13 cellular contexts compared by ENCODE assay signal in genomic region chr6:89509719-89510339, GRCh38.
DNase-seq lines count a peak whose midpoint lies in the region; ATAC-seq, FAIRE-seq and TF ChIP-seq lines count a peak whose summit lies in the region.
"Had no signal": no experiment of that assay in that cellular context is flagged by ENCODE, and none has a peak within 500 bp of the region (broad histone marks: within the 10 kb centered on the region; RNA-seq: fewer than 3 reads in every experiment).

No MANE protein-coding gene starts in this region.

- no peaks in the 10 kb centered on the region for H4K20me1 ChIP-seq in HepG2 (ENCODE audit: insufficient read depth, low read length)

- no peak overlapping the region for H3K9ac ChIP-seq in HepG2 (ENCODE audit: insufficient read depth, low read depth, low read length)

- CTCF ChIA-PET in HepG2 (lab: Yijun Ruan, JAX; ENCODE audit: low intra/inter-chr PET ratio, low total read pairs), result no interaction called here

- FAIRE-seq in HepG2 (lab: Jason Lieb, UNC), result peak; percentile 4
- FAIRE-seq: G401.6 had no signal

- POLR2A ChIA-PET in HepG2 (lab: Yijun Ruan, JAX), result no interaction called here

- no peaks in the 10 kb centered on the region for H3K27me3 Mint-ChIP-seq in stimulated activated naive CD8-positive, alpha-beta T cell treated with anti-CD3 and anti-CD28 coated beads, Interleukin-15, amount 100 ng/mL, for 72 hours
- H3K27me3 Mint-ChIP-seq: activated CD8-positive, alpha-beta T cell treated with anti-CD3 and anti-CD28 coated beads for 36 hours had no signal

- intact Hi-C loops in HepG2 (cut with micrococcal nuclease; ENCODE audit: unreplicated experiment) (no loop called here), right lobe of liver (cut with DNase I) (no loop called here), ascending aorta (cut with DNase I) (no loop called here)

- H3K79me2 ChIP-seq in HepG2 (ENCODE audit: insufficient read depth, low read length), result no peaks in the 10 kb centered on the region

- H3K9me3 ChIP-seq in HepG2 (ENCODE audit: low read length) (no peaks in the 10 kb centered on the region), right lobe of liver (no peaks in the 10 kb centered on the region), ascending aorta (no peaks in the 10 kb centered on the region)
- H3K9me3 ChIP-seq: colonic mucosa had no signal

- peak; percentile 68 for DNase-seq in HepG2 (ENCODE audit: low spot score)
- no peak for DNase-seq in right lobe of liver
- peak; percentile 87 for DNase-seq in NCI-H345 (lab: John Stamatoyannopoulos, UW)
- DNase-seq in ascending aorta (ENCODE audit: low spot score in 2 of 2), result no peak
- DNase-seq in stimulated activated CD4-positive, alpha-beta T cell treated with anti-CD3 and anti-CD28 coated beads, Interleukin-15, amount 100 ng/mL, for 24 hours, result no peak
- DNase-seq in brain microvascular endothelial cell, result no peak
- no peak for DNase-seq in stimulated activated naive CD8-positive, alpha-beta T cell treated with anti-CD3 and anti-CD28 coated beads, Interleukin-15, amount 100 ng/mL, for 72 hours
- DNase-seq: activated CD8-positive, alpha-beta T cell treated with anti-CD3 and anti-CD28 coated beads for 36 hours; colonic mucosa; stimulated activated naive CD8-positive, alpha-beta T cell treated with anti-CD3 and anti-CD28 coated beads, Interleukin-15, Interleukin-2, amounts not matched to agents 100 U/mL and 50 U/mL, for 24 hours had no signal

- BruUV-seq in HepG2 (replicated peaks; lab: Mats Ljungman, UMichigan), result no TSS peak

- H3K4me1 Mint-ChIP-seq in stimulated activated naive CD8-positive, alpha-beta T cell treated with anti-CD3 and anti-CD28 coated beads, Interleukin-15, amount 100 ng/mL, for 72 hours, result no peaks in the 10 kb centered on the region

- WGBS in HepG2 (ENCODE audit: low lambda C conversion rate), result 2% methylated on average over 4 of the region's 4 CpGs
- WGBS in right lobe of liver (ENCODE audit: insufficient coverage, low coverage, low lambda C conversion rate, missing lambda C conversion rate), result 47% methylated on average over 4 of the region's 4 CpGs

- H3K4me1 ChIP-seq in HepG2 (ENCODE audit: insufficient read depth, low read length), result peaks cover 16% of the 10 kb centered on the region
- no peaks in the 10 kb centered on the region for H3K4me1 ChIP-seq in right lobe of liver
- peaks cover 0 to 16% of the 10 kb centered on the region in 2 donors for H3K4me1 ChIP-seq in ascending aorta
- H3K4me1 ChIP-seq: colonic mucosa had no signal

- H2AFZ ChIP-seq in HepG2 (ENCODE audit: low read length), result no peak overlapping the region

- TF ChIP-seq CTCF in HepG2 (CRISPR knock-in tag; IDR thresholded peaks at IDR 0.05), result no peak
- no peak for TF ChIP-seq CTCF in right lobe of liver (IDR thresholded peaks at IDR 0.05)
- TF ChIP-seq CTCF in ascending aorta (IDR thresholded peaks at IDR 0.05), result no peak
- TF ChIP-seq CTCF in brain microvascular endothelial cell (IDR thresholded peaks at IDR 0.05; ENCODE audit: low read depth, low read length, missing control alignments), result no peak

- no peak overlapping the region for H3K27ac ChIP-seq in HepG2 (ENCODE audit: extremely low read length, insufficient read depth, low read length)
- H3K27ac ChIP-seq in right lobe of liver, result no peak overlapping the region
- peak overlapping the region; percentile 20 to 42 for H3K27ac ChIP-seq in ascending aorta
- H3K27ac ChIP-seq in brain microvascular endothelial cell, result no peak overlapping the region
- H3K27ac ChIP-seq: colonic mucosa had no signal

- TF ChIP-seq EP300 in HepG2 (IDR thresholded peaks at IDR 0.05; ENCODE audit: low read depth in 2 of 2, low read length in 2 of 2) (no peak), HepG2 (CRISPR knock-in tag; IDR thresholded peaks at IDR 0.05; ENCODE audit: borderline replicate concordance) (no peak)

- no peak overlapping the region for H3K4me3 ChIP-seq in HepG2 (replicated peaks in 1 of 3; ENCODE audit: insufficient read depth in 1 of 3, low read depth in 2 of 3, low read length in 3 of 3)
- H3K4me3 ChIP-seq in right lobe of liver, result no peak overlapping the region
- no peak overlapping the region for H3K4me3 ChIP-seq in ascending aorta
- no peak overlapping the region for H3K4me3 ChIP-seq in brain microvascular endothelial cell (ENCODE audit: low read depth, low read length)
- H3K4me3 ChIP-seq: colonic mucosa had no signal

- no peak for TF ChIP-seq RAD21 in HepG2 (CRISPR knock-in tag; IDR thresholded peaks at IDR 0.05)

- H3K4me2 ChIP-seq in HepG2 (ENCODE audit: low read depth, low read length), result 0 out of 2 replicates have a peak overlapping the region, but pooled peaks have one; percentile 1

- no peak overlapping the region for H3K4me3 Mint-ChIP-seq in stimulated activated naive CD8-positive, alpha-beta T cell treated with anti-CD3 and anti-CD28 coated beads, Interleukin-15, amount 100 ng/mL, for 72 hours
- H3K4me3 Mint-ChIP-seq: activated CD8-positive, alpha-beta T cell treated with anti-CD3 and anti-CD28 coated beads for 36 hours; T-helper 1 cell treated with Interleukin-12 subunit alpha and Interleukin-12 subunit beta and Interleukin-4 antibody, amounts not matched to agents 30 μg/mL and 1 μg/mL, for 36 hours had no signal

- no peaks in the 10 kb centered on the region; a peak in 1 of 5 replicates for H3K27me3 ChIP-seq in HepG2 (ENCODE audit: control insufficient read depth in 1 of 2, insufficient read depth in 2 of 2, low read length in 2 of 2)
- H3K27me3 ChIP-seq in right lobe of liver, result no peaks in the 10 kb centered on the region
- H3K27me3 ChIP-seq in ascending aorta, result no peaks in the 10 kb centered on the region
- no peaks in the 10 kb centered on the region for H3K27me3 ChIP-seq in brain microvascular endothelial cell (replicated peaks)
- H3K27me3 ChIP-seq: colonic mucosa had no signal

- in situ Hi-C loops in HepG2 (cut with HindIII; ENCODE audit: extremely low pct_ligation_motif_present, low pct_unique_long_range_greater_than_20kb) (no loop called here), brain microvascular endothelial cell (cut with HindIII; ENCODE audit: low pct_ligation_motif_present, low sequenced_read_pairs) (no loop called here)

- TF ChIP-seq POLR2A in HepG2 (IDR thresholded peaks at IDR 0.05; ENCODE audit: insufficient read depth in 1 of 2, low read depth in 2 of 2, low read length in 2 of 2), result no peak
- TF ChIP-seq POLR2A in right lobe of liver (IDR thresholded peaks at IDR 0.05), result no peak

- H3K9me3 Mint-ChIP-seq in stimulated activated naive CD8-positive, alpha-beta T cell treated with anti-CD3 and anti-CD28 coated beads, Interleukin-15, amount 100 ng/mL, for 72 hours, result no peaks in the 10 kb centered on the region
- H3K9me3 Mint-ChIP-seq: activated CD8-positive, alpha-beta T cell treated with anti-CD3 and anti-CD28 coated beads for 36 hours; T-helper 1 cell treated with Interleukin-12 subunit alpha and Interleukin-12 subunit beta and Interleukin-4 antibody, amounts not matched to agents 30 μg/mL and 1 μg/mL, for 36 hours had no signal

- H3K36me3 ChIP-seq in HepG2 (replicated peaks in 1 of 2; ENCODE audit: control insufficient read depth in 1 of 2, insufficient read depth in 2 of 2, low read length in 2 of 2), result no peaks in the 10 kb centered on the region
- H3K36me3 ChIP-seq in right lobe of liver, result no peaks in the 10 kb centered on the region
- H3K36me3 ChIP-seq in ascending aorta, result no peaks in the 10 kb centered on the region
- H3K36me3 ChIP-seq in brain microvascular endothelial cell (replicated peaks), result no peaks in the 10 kb centered on the region
- H3K36me3 ChIP-seq: colonic mucosa had no signal

- no peak overlapping the region for H3K27ac Mint-ChIP-seq in stimulated activated naive CD8-positive, alpha-beta T cell treated with anti-CD3 and anti-CD28 coated beads, Interleukin-15, amount 100 ng/mL, for 72 hours
- H3K27ac Mint-ChIP-seq: activated CD8-positive, alpha-beta T cell treated with anti-CD3 and anti-CD28 coated beads for 36 hours; T-helper 1 cell treated with Interleukin-12 subunit alpha and Interleukin-12 subunit beta and Interleukin-4 antibody, amounts not matched to agents 30 μg/mL and 1 μg/mL, for 36 hours had no signal

- ATAC-seq in HepG2 (peak; percentile 67), right lobe of liver (no peak), GM19023 (IDR thresholded peaks at IDR 0.05; ENCODE audit: unreplicated experiment) (no peak)
- ATAC-seq in stimulated activated naive CD8-positive, alpha-beta T cell treated with anti-CD3 and anti-CD28 coated beads, Interleukin-15, amount 100 ng/mL, for 72 hours, result no peak
- ATAC-seq: activated CD8-positive, alpha-beta T cell treated with anti-CD3 and anti-CD28 coated beads for 36 hours; stimulated activated naive CD8-positive, alpha-beta T cell treated with anti-CD3 and anti-CD28 coated beads, Interleukin-15, Interleukin-2, amounts not matched to agents 100 U/mL and 50 U/mL, for 24 hours had no signal

TF ChIP-seq in HepG2, 621 proteins besides CTCF, POLR2A, EP300 and RAD21 (continues in another document):
- TF ChIP-seq SOX13 (IDR thresholded peaks at IDR 0.05) (no peak), SOX13 (CRISPR knock-in tag; conservative IDR thresholded peaks at IDR 0.05 in 1 of 2, IDR thresholded peaks at IDR 0.05 in 1 of 2) (peak in 1 of 2 experiments; percentile 18; a peak in 1 of 4 replicates), MXD1 (CRISPR knock-in tag; IDR thresholded peaks at IDR 0.05) (no peak), TFE3 (CRISPR knock-in tag; IDR thresholded peaks at IDR 0.05) (0 out of 2 replicates have a peak, but pooled peaks have one; percentile 23)

Comparison
In these comparisons a context has a peak if more than half of its experiments do, and no peak if none do; other contexts are left out.
1. DNase-seq: peak in HepG2 (single experiment) and NCI-H345 (single experiment); none in right lobe of liver (0 of 3), ascending aorta (0 of 2), stimulated activated CD4-positive, alpha-beta T cell treated with anti-CD3 and anti-CD28 coated beads, Interleukin-15, amount 100 ng/mL, for 24 hours (single experiment), brain microvascular endothelial cell (single experiment) and stimulated activated naive CD8-positive, alpha-beta T cell treated with anti-CD3 and anti-CD28 coated beads, Interleukin-15, amount 100 ng/mL, for 72 hours (0 of 2).
2. H3K27ac ChIP-seq: peak in ascending aorta (2 of 2); none in HepG2 (single experiment), right lobe of liver (0 of 3) and brain microvascular endothelial cell (single experiment).